Comparison of ENCODE assay signal across 15 cellular contexts in the genomic region with DNA sequence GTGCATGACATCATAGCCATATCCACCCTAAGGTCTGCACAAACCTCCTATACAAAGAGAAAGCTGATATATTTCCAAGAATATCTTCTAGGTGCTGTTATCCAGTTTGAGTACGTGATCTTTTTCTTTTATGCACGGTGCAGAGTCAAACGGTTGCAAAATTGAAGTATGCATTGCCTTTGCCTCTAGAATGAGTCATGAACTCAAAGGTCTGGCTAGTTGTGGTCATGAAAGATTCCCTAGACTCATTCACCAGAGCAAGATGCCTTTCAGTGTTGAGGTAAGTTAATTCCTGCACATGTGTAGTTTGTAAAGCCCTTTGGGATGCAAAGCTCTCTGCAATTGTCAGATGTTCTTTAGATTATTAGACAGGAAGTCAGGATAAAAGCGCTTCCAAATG.
"Had no signal": no experiment of that assay in that cellular context is flagged by ENCODE, and none has a peak within 500 bp of the region (broad histone marks: within the 10 kb centered on the region; RNA-seq: fewer than 3 reads in every experiment).

No MANE protein-coding gene starts in this region.

- H3K27me3 Mint-ChIP-seq: naive thymus-derived CD4-positive, alpha-beta T cell had no signal

- DNase-seq: effector CD8-positive, alpha-beta T cell; foreskin melanocyte; head of caudate nucleus; hippocampal formation; mammary epithelial cell; naive thymus-derived CD4-positive, alpha-beta T cell; nephron progenitor cell; posterior cingulate gyrus; stimulated activated CD4-positive, alpha-beta T cell treated with anti-CD3 and anti-CD28 coated beads, Interleukin-12 subunit alpha, Interleukin-12 subunit beta, amount 100 ng/mL, for 4 hours; stimulated activated naive CD4-positive, alpha-beta T cell; stomach; substantia nigra had no signal

- H3K4me3 Mint-ChIP-seq: naive thymus-derived CD4-positive, alpha-beta T cell; nephron progenitor cell had no signal

- H3K27ac Mint-ChIP-seq: naive thymus-derived CD4-positive, alpha-beta T cell; nephron progenitor cell had no signal

- H3K9me3 ChIP-seq: stomach, thoracic aorta had no signal

- H3K27me3 ChIP-seq: stomach had no signal

- H3K36me3 Mint-ChIP-seq: naive thymus-derived CD4-positive, alpha-beta T cell had no signal

- H3K4me3 ChIP-seq: coronary artery, skin epidermis, stomach, thoracic aorta had no signal

- H3K36me3 ChIP-seq: stomach, thoracic aorta had no signal

- H3K4me1 Mint-ChIP-seq: naive thymus-derived CD4-positive, alpha-beta T cell; nephron progenitor cell had no signal

- H3K4me1 ChIP-seq: stomach had no signal

- H3K27ac ChIP-seq: coronary artery, skin epidermis, stomach, thoracic aorta had no signal
